Comparison of ENCODE assay signal across 14 cellular contexts in the genomic region with DNA sequence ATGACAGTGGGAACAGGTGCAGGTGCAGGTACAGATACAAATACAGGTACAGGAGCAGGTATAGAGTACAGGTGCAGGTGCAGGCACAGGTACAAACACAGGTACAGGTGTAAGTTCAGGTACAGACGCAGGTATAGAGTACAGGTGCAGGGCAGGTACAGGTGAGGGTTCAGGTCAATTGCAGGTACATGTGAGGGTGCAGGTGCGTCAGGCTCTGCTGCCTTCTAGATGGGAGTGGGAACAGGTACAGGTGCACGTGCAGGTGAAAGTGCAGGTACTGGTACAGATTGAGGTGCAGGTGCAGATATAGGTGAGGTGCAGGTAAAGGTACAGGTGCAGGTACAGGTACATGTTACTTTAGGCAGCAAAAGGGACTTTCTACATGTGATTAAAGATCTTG.
DNase-seq lines count a peak whose midpoint lies in the region; ATAC-seq and TF ChIP-seq lines count a peak whose summit lies in the region.
"Had no signal": no experiment of that assay in that cellular context is flagged by ENCODE, and none has a peak within 500 bp of the region (broad histone marks: within the 10 kb centered on the region; RNA-seq: fewer than 3 reads in every experiment).

No MANE protein-coding gene starts in this region.

- H3K36me3 Mint-ChIP-seq in endothelial cell (ENCODE audit: low read depth, unreplicated experiment), result peaks cover 21% of the 10 kb centered on the region
- H3K36me3 Mint-ChIP-seq: CD4-positive, alpha-beta memory T cell had no signal

- intact Hi-C loops in posterior vena cava (cut with DNase I), result no loop called here

- peak overlapping the region; percentile 34 for H3K27ac Mint-ChIP-seq in endothelial cell (ENCODE audit: unreplicated experiment)
- H3K27ac Mint-ChIP-seq: CD4-positive, alpha-beta memory T cell; GM23338 had no signal

- no peak overlapping the region for H3K4me3 Mint-ChIP-seq in endothelial cell (ENCODE audit: unreplicated experiment)
- H3K4me3 Mint-ChIP-seq: CD4-positive, alpha-beta memory T cell; GM23338 had no signal

- CTCF ChIA-PET in HEK293T (lab: Yijun Ruan, JAX), result no interaction called here

- POLR2A ChIA-PET in HEK293T (lab: Yijun Ruan, JAX), result no interaction called here

- peaks cover 12% of the 10 kb centered on the region for H3K27me3 Mint-ChIP-seq in endothelial cell (ENCODE audit: unreplicated experiment)

- no peak for TF ChIP-seq CTCF in endothelial cell (IDR thresholded peaks at IDR 0.05; ENCODE audit: unreplicated experiment)

- no peak for ATAC-seq in SK-N-SH treated with all-trans-retinoic acid at 6 μM for 48 hours
- ATAC-seq: GM23338 had no signal

- H3K4me1 Mint-ChIP-seq in endothelial cell (ENCODE audit: unreplicated experiment), result no peaks in the 10 kb centered on the region
- H3K4me1 Mint-ChIP-seq: CD4-positive, alpha-beta memory T cell; GM23338 had no signal

- peaks cover 39% of the 10 kb centered on the region for H3K9me3 Mint-ChIP-seq in endothelial cell (ENCODE audit: unreplicated experiment)

- no peak for DNase-seq in HEK293T (ENCODE audit: extremely low spot score)
- DNase-seq in endothelial cell (ENCODE audit: low spot score), result no peak
- peak; percentile 46 for DNase-seq in posterior vena cava (ENCODE audit: low spot score)
- no peak for DNase-seq in NCI-H345 treated with DMSO at 0.1 percent for 48 hours (lab: John Stamatoyannopoulos, UW; ENCODE audit: unreplicated experiment)
- no peak for DNase-seq in HPDE6-E6E7 (ENCODE audit: extremely low spot score)
- no peak for DNase-seq in amygdala (lab: John Stamatoyannopoulos, UW)
- DNase-seq: BE2C; CD4-positive, alpha-beta memory T cell; DMS153; DMS79 treated with DMSO at 0.1 percent for 48 hours; EL; HCEC 1CT had no signal

TF ChIP-seq in HEK293T, 16 proteins besides CTCF, POLR2A, EP300 and RAD21:
- TF ChIP-seq NFRKB (IDR thresholded peaks at IDR 0.05) (no peak), CTBP1 (IDR thresholded peaks at IDR 0.05; ENCODE audit: borderline replicate concordance) (peak; percentile 58)

TF ChIP-seq in SK-N-SH treated with all-trans-retinoic acid at 6 μM for 48 hours, 23 proteins besides CTCF, POLR2A, EP300 and RAD21:
- no peak for TF ChIP-seq ZFP3 (CRISPR knock-in tag; IDR thresholded peaks at IDR 0.05)
- no peak for TF ChIP-seq OSR1 (CRISPR knock-in tag; IDR thresholded peaks at IDR 0.05)
- TF ChIP-seq, protein P1, sequence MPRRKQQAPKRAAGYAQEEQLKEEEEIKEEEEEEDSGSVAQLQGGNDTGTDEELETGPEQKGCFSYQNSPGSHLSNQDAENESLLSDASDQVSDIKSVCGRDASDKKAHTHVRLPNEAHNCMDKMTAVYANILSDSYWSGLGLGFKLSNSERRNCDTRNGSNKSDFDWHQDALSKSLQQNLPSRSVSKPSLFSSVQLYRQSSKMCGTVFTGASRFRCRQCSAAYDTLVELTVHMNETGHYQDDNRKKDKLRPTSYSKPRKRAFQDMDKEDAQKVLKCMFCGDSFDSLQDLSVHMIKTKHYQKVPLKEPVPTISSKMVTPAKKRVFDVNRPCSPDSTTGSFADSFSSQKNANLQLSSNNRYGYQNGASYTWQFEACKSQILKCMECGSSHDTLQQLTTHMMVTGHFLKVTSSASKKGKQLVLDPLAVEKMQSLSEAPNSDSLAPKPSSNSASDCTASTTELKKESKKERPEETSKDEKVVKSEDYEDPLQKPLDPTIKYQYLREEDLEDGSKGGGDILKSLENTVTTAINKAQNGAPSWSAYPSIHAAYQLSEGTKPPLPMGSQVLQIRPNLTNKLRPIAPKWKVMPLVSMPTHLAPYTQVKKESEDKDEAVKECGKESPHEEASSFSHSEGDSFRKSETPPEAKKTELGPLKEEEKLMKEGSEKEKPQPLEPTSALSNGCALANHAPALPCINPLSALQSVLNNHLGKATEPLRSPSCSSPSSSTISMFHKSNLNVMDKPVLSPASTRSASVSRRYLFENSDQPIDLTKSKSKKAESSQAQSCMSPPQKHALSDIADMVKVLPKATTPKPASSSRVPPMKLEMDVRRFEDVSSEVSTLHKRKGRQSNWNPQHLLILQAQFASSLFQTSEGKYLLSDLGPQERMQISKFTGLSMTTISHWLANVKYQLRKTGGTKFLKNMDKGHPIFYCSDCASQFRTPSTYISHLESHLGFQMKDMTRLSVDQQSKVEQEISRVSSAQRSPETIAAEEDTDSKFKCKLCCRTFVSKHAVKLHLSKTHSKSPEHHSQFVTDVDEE (CRISPR knock-in tag; IDR thresholded peaks at IDR 0.05), result no peak
- no peak for TF ChIP-seq ESRRG (CRISPR knock-in tag; IDR thresholded peaks at IDR 0.05)
- no peak for TF ChIP-seq ZC3H10 (CRISPR knock-in tag; IDR thresholded peaks at IDR 0.05)
- no peak for TF ChIP-seq ZFP30 (CRISPR knock-in tag; IDR thresholded peaks at IDR 0.05)
- no peak for TF ChIP-seq RARB (CRISPR knock-in tag; IDR thresholded peaks at IDR 0.05)
- TF ChIP-seq ZNF70 (CRISPR knock-in tag; IDR thresholded peaks at IDR 0.05), result no peak
- TF ChIP-seq TCF4 (CRISPR knock-in tag; IDR thresholded peaks at IDR 0.05; ENCODE audit: borderline replicate concordance), result no peak
- TF ChIP-seq, protein P2, sequence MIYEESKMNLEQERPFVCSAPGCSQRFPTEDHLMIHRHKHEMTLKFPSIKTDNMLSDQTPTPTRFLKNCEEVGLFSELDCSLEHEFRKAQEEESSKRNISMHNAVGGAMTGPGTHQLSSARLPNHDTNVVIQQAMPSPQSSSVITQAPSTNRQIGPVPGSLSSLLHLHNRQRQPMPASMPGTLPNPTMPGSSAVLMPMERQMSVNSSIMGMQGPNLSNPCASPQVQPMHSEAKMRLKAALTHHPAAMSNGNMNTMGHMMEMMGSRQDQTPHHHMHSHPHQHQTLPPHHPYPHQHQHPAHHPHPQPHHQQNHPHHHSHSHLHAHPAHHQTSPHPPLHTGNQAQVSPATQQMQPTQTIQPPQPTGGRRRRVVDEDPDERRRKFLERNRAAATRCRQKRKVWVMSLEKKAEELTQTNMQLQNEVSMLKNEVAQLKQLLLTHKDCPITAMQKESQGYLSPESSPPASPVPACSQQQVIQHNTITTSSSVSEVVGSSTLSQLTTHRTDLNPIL (CRISPR knock-in tag; IDR thresholded peaks at IDR 0.05; ENCODE audit: low read depth), result no peak
- no peak for TF ChIP-seq SNAI2 (CRISPR knock-in tag; IDR thresholded peaks at IDR 0.05)
- TF ChIP-seq, protein P3, sequence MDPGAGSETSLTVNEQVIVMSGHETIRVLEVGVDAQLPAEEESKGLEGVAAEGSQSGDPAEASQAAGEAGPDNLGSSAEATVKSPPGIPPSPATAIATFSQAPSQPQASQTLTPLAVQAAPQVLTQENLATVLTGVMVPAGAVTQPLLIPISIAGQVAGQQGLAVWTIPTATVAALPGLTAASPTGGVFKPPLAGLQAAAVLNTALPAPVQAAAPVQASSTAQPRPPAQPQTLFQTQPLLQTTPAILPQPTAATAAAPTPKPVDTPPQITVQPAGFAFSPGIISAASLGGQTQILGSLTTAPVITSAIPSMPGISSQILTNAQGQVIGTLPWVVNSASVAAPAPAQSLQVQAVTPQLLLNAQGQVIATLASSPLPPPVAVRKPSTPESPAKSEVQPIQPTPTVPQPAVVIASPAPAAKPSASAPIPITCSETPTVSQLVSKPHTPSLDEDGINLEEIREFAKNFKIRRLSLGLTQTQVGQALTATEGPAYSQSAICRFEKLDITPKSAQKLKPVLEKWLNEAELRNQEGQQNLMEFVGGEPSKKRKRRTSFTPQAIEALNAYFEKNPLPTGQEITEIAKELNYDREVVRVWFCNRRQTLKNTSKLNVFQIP (CRISPR knock-in tag; IDR thresholded peaks at IDR 0.05; ENCODE audit: borderline replicate concordance, low read depth), result no peak
- TF ChIP-seq CSDC2 (CRISPR knock-in tag; IDR thresholded peaks at IDR 0.05), result no peak
- TF ChIP-seq, protein P4, sequence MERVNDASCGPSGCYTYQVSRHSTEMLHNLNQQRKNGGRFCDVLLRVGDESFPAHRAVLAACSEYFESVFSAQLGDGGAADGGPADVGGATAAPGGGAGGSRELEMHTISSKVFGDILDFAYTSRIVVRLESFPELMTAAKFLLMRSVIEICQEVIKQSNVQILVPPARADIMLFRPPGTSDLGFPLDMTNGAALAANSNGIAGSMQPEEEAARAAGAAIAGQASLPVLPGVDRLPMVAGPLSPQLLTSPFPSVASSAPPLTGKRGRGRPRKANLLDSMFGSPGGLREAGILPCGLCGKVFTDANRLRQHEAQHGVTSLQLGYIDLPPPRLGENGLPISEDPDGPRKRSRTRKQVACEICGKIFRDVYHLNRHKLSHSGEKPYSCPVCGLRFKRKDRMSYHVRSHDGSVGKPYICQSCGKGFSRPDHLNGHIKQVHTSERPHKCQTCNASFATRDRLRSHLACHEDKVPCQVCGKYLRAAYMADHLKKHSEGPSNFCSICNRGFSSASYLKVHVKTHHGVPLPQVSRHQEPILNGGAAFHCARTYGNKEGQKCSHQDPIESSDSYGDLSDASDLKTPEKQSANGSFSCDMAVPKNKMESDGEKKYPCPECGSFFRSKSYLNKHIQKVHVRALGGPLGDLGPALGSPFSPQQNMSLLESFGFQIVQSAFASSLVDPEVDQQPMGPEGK (CRISPR knock-in tag; IDR thresholded peaks at IDR 0.05; ENCODE audit: borderline replicate concordance), result no peak
